29 cellular contexts compared by ENCODE assay signal in genomic region chr1:19177811-19178210, GRCh38.
"Had no signal": no experiment of that assay in that cellular context is flagged by ENCODE, and none has a peak within 500 bp of the region (broad histone marks: within the 10 kb centered on the region; RNA-seq: fewer than 3 reads in every experiment).

No MANE protein-coding gene starts in this region.

- H3K4me3 ChIP-seq: esophagus muscularis mucosa, gastrocnemius medialis, heart left ventricle had no signal

- H3K27ac ChIP-seq: brain microvascular endothelial cell, esophagus muscularis mucosa, foreskin keratinocyte, gastrocnemius medialis had no signal

- DNase-seq: activated CD4-positive, alpha-beta memory T cell treated with anti-CD3 and anti-CD28 coated beads for 36 hours; activated CD4-positive, alpha-beta T cell treated with anti-CD3 and anti-CD28 coated beads for 36 hours; activated CD4-positive, alpha-beta T cell treated with anti-CD3 and anti-CD28 coated beads, Interleukin-2, amount 10 ng/mL, durations not matched to agents 24 days and 14 days; activated CD4-positive, CD25-positive, alpha-beta regulatory T cell; activated CD4-positive, CD25-positive, alpha-beta regulatory T cell treated with anti-CD3 and anti-CD28 coated beads, Interleukin-2, amount 50 U/mL, for 72 hours; activated CD8-positive, alpha-beta memory T cell treated with anti-CD3 and anti-CD28 coated beads, Interleukin-2, amount 10 ng/mL, durations not matched to agents 7 days and 5 days; activated CD8-positive, alpha-beta memory T cell treated with anti-CD3 and anti-CD28 coated beads, Interleukin-2, amount 50 U/mL, for 4 hours; activated CD8-positive, alpha-beta T cell treated with anti-CD3 and anti-CD28 coated beads, Interleukin-2, amount 10 ng/mL, durations not matched to agents 7 days and 5 days; activated gamma-delta T cell; activated naive CD4-positive, alpha-beta T cell treated with anti-CD3 and anti-CD28 coated beads, Interleukin-2, amount 50 U/mL, for 16 hours; activated naive CD4-positive, alpha-beta T cell treated with Interleukin-2 at 50 U/mL for 16 hours; activated T-cell treated with anti-CD3 and anti-CD28 coated beads, Interleukin-2, amount 50 U/mL, for 24 hours; activated T-cell treated with anti-CD3 and anti-CD28 coated beads, Interleukin-2, amount 50 U/mL, for 72 hours; amniotic stem cell; anterior cingulate cortex; brain microvascular endothelial cell; caudate nucleus; cortex of kidney; dermis blood vessel endothelial cell; effector CD4-positive, alpha-beta T cell; effector memory CD8-positive, alpha-beta T cell; erythroblast; foreskin keratinocyte; gastrocnemius medialis; glutamatergic neuron; heart left ventricle; T-helper 1 cell; T1000 had no signal

- H3K27me3 ChIP-seq: brain microvascular endothelial cell, esophagus muscularis mucosa, foreskin keratinocyte, gastrocnemius medialis, heart left ventricle had no signal

- H3K4me1 ChIP-seq: esophagus muscularis mucosa, foreskin keratinocyte, gastrocnemius medialis had no signal

- H3K9me3 ChIP-seq: esophagus muscularis mucosa, gastrocnemius medialis, heart left ventricle had no signal
